20 cellular contexts compared by ENCODE assay signal in the genomic region with DNA sequence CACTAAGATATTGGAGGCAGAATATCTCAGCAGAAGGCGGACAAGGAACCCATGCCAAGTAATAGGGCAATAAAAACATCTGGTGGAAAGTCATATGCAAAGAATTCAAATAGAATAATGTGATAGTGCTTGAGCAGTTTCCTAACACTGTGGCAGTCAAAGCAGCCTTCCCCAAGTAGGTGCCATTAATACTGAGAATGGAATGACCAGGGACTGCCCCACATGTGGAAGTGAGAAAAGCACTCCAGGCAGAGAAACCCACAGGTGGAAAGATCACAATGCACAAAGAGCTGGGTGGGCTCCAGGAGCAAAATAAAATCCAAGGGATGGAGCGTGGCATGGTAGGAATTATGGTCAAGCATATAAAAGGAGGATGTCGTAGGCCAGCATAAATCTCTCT.
DNase-seq lines count a peak whose midpoint lies in the region; ATAC-seq, FAIRE-seq and TF ChIP-seq lines count a peak whose summit lies in the region.
"Had no signal": no experiment of that assay in that cellular context is flagged by ENCODE, and none has a peak within 500 bp of the region (broad histone marks: within the 10 kb centered on the region; RNA-seq: fewer than 3 reads in every experiment).

No MANE protein-coding gene starts in this region.

- H3K36me3 ChIP-seq in RWPE2 (ENCODE audit: low read depth) (no peaks in the 10 kb centered on the region), small intestine (ENCODE audit: control insufficient read depth in 2 of 2, insufficient read depth in 2 of 2, low read length in 2 of 2) (no peaks in the 10 kb centered on the region)
- H3K36me3 ChIP-seq: BLaER1, MG63 had no signal

- H3K4me1 ChIP-seq in RWPE2 (ENCODE audit: insufficient read depth, poor library complexity, severe bottlenecking): no peaks in the 10 kb centered on the region
- H3K4me1 ChIP-seq in small intestine (ENCODE audit: control insufficient read depth in 2 of 2, insufficient read depth in 1 of 2, low read depth in 1 of 2, low read length in 1 of 2): peaks cover 0 to 2% of the 10 kb centered on the region in 2 donors

- TF ChIP-seq CTCF in RWPE2 (IDR thresholded peaks at IDR 0.05; ENCODE audit: poor library complexity, severe bottlenecking): no peak

- peak; percentile 31 for ATAC-seq in GM21717 (IDR thresholded peaks at IDR 0.05; ENCODE audit: unreplicated experiment)
- 0 out of 3 replicates have a peak, but pooled peaks have one; percentile 25 for ATAC-seq in RWPE2 (ENCODE audit: low read depth)
- no peak for ATAC-seq in GM21367 (IDR thresholded peaks at IDR 0.05; ENCODE audit: unreplicated experiment)

- H3K27ac ChIP-seq in RWPE2 (ENCODE audit: poor library complexity, severe bottlenecking) (no peak overlapping the region), small intestine (ENCODE audit: low read depth in 1 of 2, low read length in 1 of 2) (no peak overlapping the region)
- H3K27ac ChIP-seq: BLaER1, SK-N-MC had no signal

- DNase-seq in GM12892 (ENCODE audit: insufficient read length) (no peak), RWPE2 (ENCODE audit: low spot score) (no peak), small intestine (peak; percentile 36), G401 (ENCODE audit: low spot score) (no peak), NCI-H1105 treated with DMSO at 0.1 percent for 48 hours (lab: John Stamatoyannopoulos, UW) (no peak)
- DNase-seq: Calu3; CD4-positive, alpha-beta memory T cell; H9; Kasumi-1; MG63; NCI-H1092; NCI-H2081; NCI-H446 treated with DMSO at 0.1 percent for 48 hours; NCI-H748 treated with DMSO at 0.1 percent for 48 hours; OCI-M1; SHP77 had no signal

- FAIRE-seq in GM12892 (lab: Jason Lieb, UNC) (peak; percentile 24), small intestine (lab: Jason Lieb, UNC) (no peak)

- TF ChIP-seq POLR2A in GM12892 (IDR thresholded peaks at IDR 0.05; ENCODE audit: low read depth, low read length): no peak

- no peak overlapping the region for H3K4me3 ChIP-seq in RWPE2 (ENCODE audit: severe bottlenecking)
- no peak overlapping the region for H3K4me3 ChIP-seq in small intestine (ENCODE audit: low read depth in 1 of 2, low read length in 2 of 2)
- H3K4me3 ChIP-seq: BLaER1, MG63, SK-N-MC had no signal

- H3K9me3 ChIP-seq in RWPE2 (ENCODE audit: severe bottlenecking) (no peaks in the 10 kb centered on the region), small intestine (ENCODE audit: control insufficient read depth, low read depth) (no peaks in the 10 kb centered on the region)
- H3K9me3 ChIP-seq: BLaER1, MG63 had no signal

- WGBS in small intestine, 3 donors: 27 to 60% (median 43%) methylated on average over 3 of the region's 3 CpGs

- H3K27me3 ChIP-seq in RWPE2 (ENCODE audit: insufficient read depth, poor library complexity, severe bottlenecking): no peaks in the 10 kb centered on the region
- H3K27me3 ChIP-seq in small intestine (ENCODE audit: control insufficient read depth in 2 of 2, insufficient read depth in 2 of 2, low read length in 2 of 2): no peaks in the 10 kb centered on the region
- H3K27me3 ChIP-seq: BLaER1, MG63 had no signal

- in situ Hi-C loops in G401 (cut with HindIII; ENCODE audit: low sequenced_read_pairs): no loop called here
